ENCODE assay signal across 27 cellular contexts in genomic region chr7:4718071-4718470, GRCh38.
"Had no signal": no experiment of that assay in that cellular context is flagged by ENCODE, and none has a peak within 500 bp of the region (broad histone marks: within the 10 kb centered on the region; RNA-seq: fewer than 3 reads in every experiment).

No MANE protein-coding gene starts in this region.

- H3K9me3 ChIP-seq: heart right ventricle, sigmoid colon, thyroid gland had no signal

- FAIRE-seq: colon, endometrium had no signal

- H3K27me3 Mint-ChIP-seq: activated B cell treated with CpG ODN at 0.5 μM for 24 hours; activated CD4-positive, alpha-beta T cell treated with anti-CD3 and anti-CD28 coated beads for 36 hours; natural killer cell treated with Interleukin-12 subunit alpha and Interleukin-12 subunit beta and Interleukin-15 and Interleukin-18, amount 100 ng/mL, for 72 hours; T-helper 17 cell had no signal

- H3K4me3 ChIP-seq: heart right ventricle, sigmoid colon, smooth muscle cell, thyroid gland had no signal

- H3K4me2 ChIP-seq: smooth muscle cell had no signal

- DNase-seq: activated B cell treated with CpG ODN at 0.5 μM for 24 hours; activated CD4-positive, alpha-beta T cell treated with anti-CD3 and anti-CD28 coated beads for 36 hours; activated CD4-positive, alpha-beta T cell treated with anti-CD3 and anti-CD28 coated beads, Interleukin-2, amount 50 U/mL, for 4 hours; activated CD8-positive, alpha-beta memory T cell treated with anti-CD3 and anti-CD28 coated beads for 24 hours; activated CD8-positive, alpha-beta memory T cell treated with anti-CD3 and anti-CD28 coated beads, Interleukin-2, amount 50 U/mL, for 4 hours; activated effector memory CD4-positive, alpha-beta T cell treated with Interleukin-2 at 50 U/mL for 16 hours; activated naive CD4-positive, alpha-beta T cell treated with anti-CD3 and anti-CD28 coated beads for 36 hours; activated T-cell treated with anti-CD3 and anti-CD28 coated beads, Interleukin-2, amount 50 U/mL, for 48 hours; aorta; brain microvascular endothelial cell; central memory CD4-positive, alpha-beta T cell; erythroblast; foreskin fibroblast; heart right ventricle; islet precursor cell; left cardiac atrium; retina; sigmoid colon; stimulated activated CD4-positive, alpha-beta T cell treated with anti-CD3 and anti-CD28 coated beads, Interleukin-15, amount 100 ng/mL, for 24 hours; stimulated activated naive CD4-positive, alpha-beta T cell; SW 1271; T-helper 17 cell; thyroid gland had no signal

- H3K27ac ChIP-seq: brain microvascular endothelial cell, heart right ventricle, sigmoid colon, thyroid gland had no signal

- H3K36me3 Mint-ChIP-seq: natural killer cell treated with Interleukin-12 subunit alpha and Interleukin-12 subunit beta and Interleukin-15 and Interleukin-18, amount 100 ng/mL, for 72 hours had no signal

- H3K27ac Mint-ChIP-seq: activated B cell treated with CpG ODN at 0.5 μM for 24 hours; activated CD4-positive, alpha-beta T cell treated with anti-CD3 and anti-CD28 coated beads for 36 hours; activated naive CD4-positive, alpha-beta T cell treated with anti-CD3 and anti-CD28 coated beads for 36 hours had no signal

- H3K9me3 Mint-ChIP-seq: activated B cell treated with CpG ODN at 0.5 μM for 24 hours; activated naive CD4-positive, alpha-beta T cell treated with anti-CD3 and anti-CD28 coated beads for 36 hours; natural killer cell treated with Interleukin-12 subunit alpha and Interleukin-12 subunit beta and Interleukin-15 and Interleukin-18, amount 100 ng/mL, for 72 hours had no signal

- H3K4me3 Mint-ChIP-seq: activated B cell treated with CpG ODN at 0.5 μM for 24 hours; activated CD4-positive, alpha-beta T cell treated with anti-CD3 and anti-CD28 coated beads for 36 hours; activated naive CD4-positive, alpha-beta T cell treated with anti-CD3 and anti-CD28 coated beads for 36 hours; natural killer cell treated with Interleukin-12 subunit alpha and Interleukin-12 subunit beta and Interleukin-15 and Interleukin-18, amount 100 ng/mL, for 72 hours; T-helper 17 cell had no signal

- H3K27me3 ChIP-seq: brain microvascular endothelial cell, heart right ventricle, sigmoid colon, thyroid gland had no signal

- H3K36me3 ChIP-seq: thyroid gland had no signal
